In genomic region chr1:100380635-100381034, GRCh38 we compare ENCODE assay signal across 19 cellular contexts. TPM values are rescaled to one million over a fixed set of nuclear protein-coding genes. Genes with fewer than 3 reads are reported as not detected.
DNase-seq lines count a peak whose midpoint lies in the region; ATAC-seq and TF ChIP-seq lines count a peak whose summit lies in the region.
"Had no signal": no experiment of that assay in that cellular context is flagged by ENCODE, and none has a peak within 500 bp of the region (broad histone marks: within the 10 kb centered on the region; RNA-seq: fewer than 3 reads in every experiment).

No MANE protein-coding gene starts in this region.

- no peak overlapping the region for H3K27ac ChIP-seq in CD4-positive, CD25-positive, alpha-beta regulatory T cell (ENCODE audit: insufficient read depth, low read length, poor library complexity, severe bottlenecking)
- H3K27ac ChIP-seq in endodermal cell (ENCODE audit: low read depth, low read length) (no peak overlapping the region), aorta (ENCODE audit: low read depth in 1 of 2, low read length in 2 of 2) (no peak overlapping the region)
- no peak overlapping the region for H3K27ac ChIP-seq in naive thymus-derived CD4-positive, alpha-beta T cell (ENCODE audit: low read depth, low read length)
- H3K27ac ChIP-seq: GM23248 had no signal

- DNase-seq in CD4-positive, CD25-positive, alpha-beta regulatory T cell: no peak
- DNase-seq in T-cell: no peak
- no peak for DNase-seq in endodermal cell
- no peak for DNase-seq in naive thymus-derived CD4-positive, alpha-beta T cell
- DNase-seq in aorta: no peak
- no peak for DNase-seq in NCI-H226
- no peak for DNase-seq in NCI-H146 treated with DMSO at 0.1 percent for 48 hours (lab: John Stamatoyannopoulos, UW; ENCODE audit: unreplicated experiment)
- no peak for DNase-seq in AG08396 (ENCODE audit: low spot score)
- DNase-seq: BE2C; GM23248; MM.1S; NCI-H1092; NCI-H1436 treated with DMSO at 0.1 percent for 48 hours; NCI-H2081; NCI-H2171 treated with DMSO at 0.1 percent for 48 hours; NCI-H748 treated with DMSO at 0.1 percent for 48 hours; NK-92 treated with Interleukin-12 subunit alpha and Interleukin-12 subunit beta, amount 100 ng/mL, for 24 hours had no signal

- no peaks in the 10 kb centered on the region for H3K27me3 Mint-ChIP-seq in CD4-positive, CD25-positive, alpha-beta regulatory T cell
- H3K27me3 Mint-ChIP-seq in T-cell (no peaks in the 10 kb centered on the region), endodermal cell (ENCODE audit: insufficient read depth) (no peaks in the 10 kb centered on the region)
- no peaks in the 10 kb centered on the region for H3K27me3 Mint-ChIP-seq in naive thymus-derived CD4-positive, alpha-beta T cell

- TF ChIP-seq CTCF in endodermal cell (conservative IDR thresholded peaks at IDR 0.05): no peak

- CTCF ChIA-PET in T-cell (lab: Charles Lee): interaction anchor here (0.5 to 1.6 kb wide), 4 partner anchors 16 to 76 kb away, joined by 3 to 5 read pairs (median 4); no protein-coding TSS in a partner anchor
- CTCF ChIA-PET in naive thymus-derived CD4-positive, alpha-beta T cell (lab: Charles Lee): interaction anchor here (0.9 to 2.9 kb wide), 2 partner anchors 42 to 75 kb away, joined by 3 to 11 read pairs; no protein-coding TSS in a partner anchor

- peaks cover 50% of the 10 kb centered on the region for H3K36me3 ChIP-seq in CD4-positive, CD25-positive, alpha-beta regulatory T cell (ENCODE audit: control insufficient read depth, insufficient read depth, low read length)
- peaks cover 33% of the 10 kb centered on the region for H3K36me3 ChIP-seq in endodermal cell (ENCODE audit: control insufficient read depth, insufficient read depth, low read length)
- peaks cover 0 to 10% (median 0%) of the 10 kb centered on the region in 3 experiments for H3K36me3 ChIP-seq in naive thymus-derived CD4-positive, alpha-beta T cell (ENCODE audit: control insufficient read depth in 2 of 3, insufficient read depth in 3 of 3, low read length in 3 of 3)
- H3K36me3 ChIP-seq in aorta (ENCODE audit: control insufficient read depth in 1 of 2, insufficient read depth in 2 of 2, low read length in 1 of 2): no peaks in the 10 kb centered on the region
- H3K36me3 ChIP-seq: BE2C had no signal

- no peaks in the 10 kb centered on the region for H3K9me3 ChIP-seq in CD4-positive, CD25-positive, alpha-beta regulatory T cell (ENCODE audit: control insufficient read depth in 2 of 2, low read length in 2 of 2)
- H3K9me3 ChIP-seq in endodermal cell (ENCODE audit: control insufficient read depth, low read length) (no peaks in the 10 kb centered on the region), aorta (ENCODE audit: control insufficient read depth, low read length) (no peaks in the 10 kb centered on the region)
- no peaks in the 10 kb centered on the region for H3K9me3 ChIP-seq in naive thymus-derived CD4-positive, alpha-beta T cell (ENCODE audit: control insufficient read depth in 2 of 3, low read length in 3 of 3)
- H3K9me3 ChIP-seq: BE2C had no signal

- peak overlapping the region in 2 of 4 donors; percentile 14 to 62 for H3K4me3 Mint-ChIP-seq in CD4-positive, CD25-positive, alpha-beta regulatory T cell
- H3K4me3 Mint-ChIP-seq in T-cell (peak overlapping the region in 1 of 3 donors; percentile 31), endodermal cell (no peak overlapping the region)
- peak overlapping the region in 4 of 10 donors; percentile 1 to 29 (median 9) for H3K4me3 Mint-ChIP-seq in naive thymus-derived CD4-positive, alpha-beta T cell

- H3K27ac Mint-ChIP-seq in CD4-positive, CD25-positive, alpha-beta regulatory T cell: peak overlapping the region in 2 of 3 donors; percentile 54 to 57
- H3K27ac Mint-ChIP-seq in T-cell (peak overlapping the region; percentile 65 to 72), endodermal cell (peak overlapping the region; percentile 37)
- peak overlapping the region in 8 of 9 donors; percentile 8 to 74 (median 60) for H3K27ac Mint-ChIP-seq in naive thymus-derived CD4-positive, alpha-beta T cell

- no peaks in the 10 kb centered on the region for H3K9me3 Mint-ChIP-seq in CD4-positive, CD25-positive, alpha-beta regulatory T cell
- no peaks in the 10 kb centered on the region for H3K9me3 Mint-ChIP-seq in T-cell
- H3K9me3 Mint-ChIP-seq in endodermal cell: no peaks in the 10 kb centered on the region
- H3K9me3 Mint-ChIP-seq in naive thymus-derived CD4-positive, alpha-beta T cell: no peaks in the 10 kb centered on the region

- no peaks in the 10 kb centered on the region for H3K27me3 ChIP-seq in CD4-positive, CD25-positive, alpha-beta regulatory T cell (ENCODE audit: control insufficient read depth, insufficient read depth, low read length)
- H3K27me3 ChIP-seq in endodermal cell (ENCODE audit: control insufficient read depth, insufficient read depth, low read length, poor library complexity, severe bottlenecking) (no peaks in the 10 kb centered on the region), aorta (ENCODE audit: control insufficient read depth in 1 of 2, insufficient read depth in 2 of 2, low read length in 1 of 2) (no peaks in the 10 kb centered on the region)
- no peaks in the 10 kb centered on the region for H3K27me3 ChIP-seq in naive thymus-derived CD4-positive, alpha-beta T cell (ENCODE audit: control insufficient read depth in 2 of 2, insufficient read depth in 2 of 2, low read length in 2 of 2)
- H3K27me3 ChIP-seq: BE2C had no signal

- peaks cover 40 to 89% (median 72%) of the 10 kb centered on the region in 4 donors for H3K4me1 Mint-ChIP-seq in CD4-positive, CD25-positive, alpha-beta regulatory T cell
- H3K4me1 Mint-ChIP-seq in T-cell (peaks cover 86 to 91% (median 89%) of the 10 kb centered on the region in 3 donors), endodermal cell (peaks cover 14% of the 10 kb centered on the region)
- H3K4me1 Mint-ChIP-seq in naive thymus-derived CD4-positive, alpha-beta T cell: peaks cover 50 to 99% (median 85%) of the 10 kb centered on the region in 7 donors

- H3K4me1 ChIP-seq in CD4-positive, CD25-positive, alpha-beta regulatory T cell (ENCODE audit: control insufficient read depth, insufficient read depth, low read length, poor library complexity, severe bottlenecking): peaks cover 19% of the 10 kb centered on the region
- no peaks in the 10 kb centered on the region for H3K4me1 ChIP-seq in endodermal cell (ENCODE audit: control insufficient read depth, insufficient read depth, low read length)
- H3K4me1 ChIP-seq in naive thymus-derived CD4-positive, alpha-beta T cell (ENCODE audit: control insufficient read depth in 2 of 2, insufficient read depth in 2 of 2, low read length in 2 of 2): peaks cover 29 to 45% of the 10 kb centered on the region in 2 donors
- H3K4me1 ChIP-seq in aorta (ENCODE audit: control insufficient read depth in 1 of 2, insufficient read depth in 2 of 2, low read length in 2 of 2): peaks cover 0 to 2% of the 10 kb centered on the region in 2 donors
- H3K4me1 ChIP-seq: BE2C had no signal

- peaks cover 48% of the 10 kb centered on the region for H3K36me3 Mint-ChIP-seq in CD4-positive, CD25-positive, alpha-beta regulatory T cell
- H3K36me3 Mint-ChIP-seq in T-cell (peaks cover 61% of the 10 kb centered on the region), endodermal cell (ENCODE audit: low read depth) (peaks cover 13% of the 10 kb centered on the region)
- peaks cover 11 to 53% (median 32%) of the 10 kb centered on the region in 5 donors for H3K36me3 Mint-ChIP-seq in naive thymus-derived CD4-positive, alpha-beta T cell

- WGBS in endodermal cell (ENCODE audit: insufficient coverage in 1 of 2, insufficient read length in 1 of 2), 2 experiments: 89% methylated on average over 1 of the region's 1 CpG; no CpG with 5 or more reads in 1 of the 2 experiments
- WGBS in aorta, 2 donors: 76 to 84% methylated on average over 1 of the region's 1 CpG

- POLR2A ChIA-PET in T-cell (lab: Charles Lee): interaction anchor here (0.6 to 1.0 kb wide), 2 partner anchors 11 to 20 kb away, joined by 4 read pairs; no protein-coding TSS in a partner anchor
- POLR2A ChIA-PET in naive thymus-derived CD4-positive, alpha-beta T cell (lab: Charles Lee): interaction anchor here (0.7 to 18.4 kb wide), 4 partner anchors 9 to 34 kb away, joined by 3 to 196 read pairs (median 4); partner anchors contain the start of gene CDC14A

- intact Hi-C loops in naive thymus-derived CD4-positive, alpha-beta T cell (cut with micrococcal nuclease): loop anchor here in 1 of 2 donors (1.0 kb wide), 1 partner anchor 11 kb away; no protein-coding TSS in a partner anchor
- intact Hi-C loops in aorta (cut with DNase I): no loop called here

- no peak for ATAC-seq in CD4-positive, CD25-positive, alpha-beta regulatory T cell (ENCODE audit: low read depth in 2 of 2)
- ATAC-seq in T-cell (replicated peaks in 1 of 4) (peak in 1 of 4 experiments; percentile 20), aorta (ENCODE audit: low FRiP score) (no peak)
- ATAC-seq in naive thymus-derived CD4-positive, alpha-beta T cell: no peak
- ATAC-seq: HCT116, Right ventricle myocardium inferior had no signal

- no peak overlapping the region for H3K9ac ChIP-seq in endodermal cell (ENCODE audit: extremely low read depth, low read length, poor library complexity, severe bottlenecking)
- H3K9ac ChIP-seq: GM23248 had no signal

- H3K4me3 ChIP-seq in CD4-positive, CD25-positive, alpha-beta regulatory T cell (ENCODE audit: low read depth, low read length): no peak overlapping the region
- H3K4me3 ChIP-seq in endodermal cell (ENCODE audit: low read length) (no peak overlapping the region), aorta (ENCODE audit: low read length in 2 of 2) (no peak overlapping the region)
- H3K4me3 ChIP-seq in naive thymus-derived CD4-positive, alpha-beta T cell (ENCODE audit: low read length): no peak overlapping the region
- H3K4me3 ChIP-seq: GM23248 had no signal

RNA-seq across cellular contexts. Expression of gene CDC14A, which starts 28.3 kb away (rescaled TPM):
- total RNA-seq in CD4-positive, CD25-positive, alpha-beta regulatory T cell: 155 TPM
- 10 to 100 TPM; 33.8 to 40.2 (median 36.3) TPM for polyA plus RNA-seq in CD4-positive, CD25-positive, alpha-beta regulatory T cell
- total RNA-seq in T-cell: 100 to 1,000 TPM in 2 of 5 donors, 10 to 100 TPM in 3; 77.1 to 169 (median 91.6) TPM
- total RNA-seq in endodermal cell: 10 to 100 TPM; 14.5 to 17.6 TPM
- 9.9 TPM for polyA plus RNA-seq in endodermal cell (2013, experiment 1 of 2)
- polyA plus RNA-seq in endodermal cell (2013, experiment 2 of 2): 10.4 TPM
- 100 to 1,000 TPM in 2 of 5 experiments, 10 to 100 TPM in 3; 47.1 to 136 (median 85.1) TPM for total RNA-seq in naive thymus-derived CD4-positive, alpha-beta T cell
- polyA plus RNA-seq in naive thymus-derived CD4-positive, alpha-beta T cell: 10 to 100 TPM; 53.2 to 54.7 TPM
- total RNA-seq in aorta: 10 to 100 TPM in 1 of 2 donors, 1 to 10 TPM in 1; 8.3 to 14.0 TPM
- 1 to 10 TPM in 1 of 2 donors, under 1 TPM in 1; 0.88 to 1.7 TPM for polyA plus RNA-seq in aorta
